8 cellular contexts compared by ENCODE assay signal in the genomic region with DNA sequence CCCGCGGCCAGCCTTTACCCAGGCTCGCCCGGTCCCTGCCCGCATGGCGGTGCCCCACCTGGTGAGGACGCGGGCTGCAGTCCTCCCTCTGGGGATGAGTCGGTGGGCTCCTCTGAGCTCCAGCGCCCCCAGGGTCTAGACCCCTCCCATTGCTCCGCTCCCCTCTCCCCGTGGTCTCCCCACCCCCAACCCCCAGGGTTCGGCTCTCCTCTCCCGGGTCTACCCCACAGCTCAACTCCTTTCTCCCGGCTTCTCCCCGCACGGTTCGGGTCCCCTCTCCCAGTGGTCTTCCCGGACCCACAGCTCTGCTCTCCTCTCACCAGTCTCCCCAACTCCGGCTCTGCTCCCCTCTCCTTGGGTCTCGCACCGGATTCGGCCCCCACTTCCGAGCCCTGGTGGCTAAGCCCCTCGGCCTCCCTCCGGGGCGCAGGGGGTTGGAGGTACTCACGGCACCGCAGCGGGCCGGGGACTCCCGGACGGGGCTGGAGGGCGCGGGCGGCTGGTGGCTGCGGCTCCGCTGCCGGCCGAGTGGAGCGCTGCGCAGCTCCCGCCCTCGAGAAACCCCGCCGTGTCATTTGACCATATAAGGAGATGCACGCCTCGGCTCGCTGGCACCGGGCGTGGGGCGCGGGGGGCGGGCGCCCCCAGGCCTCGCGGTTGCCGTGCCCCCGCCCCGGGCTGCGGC. TPM values are rescaled to one million over a fixed set of nuclear protein-coding genes. Genes with fewer than 3 reads are reported as not detected.
DNase-seq lines count a peak whose midpoint lies in the region; ATAC-seq, FAIRE-seq and TF ChIP-seq lines count a peak whose summit lies in the region.

A gene with protein sequence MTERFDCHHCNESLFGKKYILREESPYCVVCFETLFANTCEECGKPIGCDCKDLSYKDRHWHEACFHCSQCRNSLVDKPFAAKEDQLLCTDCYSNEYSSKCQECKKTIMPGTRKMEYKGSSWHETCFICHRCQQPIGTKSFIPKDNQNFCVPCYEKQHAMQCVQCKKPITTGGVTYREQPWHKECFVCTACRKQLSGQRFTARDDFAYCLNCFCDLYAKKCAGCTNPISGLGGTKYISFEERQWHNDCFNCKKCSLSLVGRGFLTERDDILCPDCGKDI (minus strand): TSS at position 530 of the 685 bp plus-strand sequence. CDS start 12,535 bp downstream, outside the sequence.

- H3K27me3 ChIP-seq in NT2/D1 (ENCODE audit: insufficient read depth, insufficient read length) = peaks cover 13% of the 10 kb centered on the region

- no peaks in the 10 kb centered on the region for H3K36me3 Mint-ChIP-seq in CD14-positive monocyte
- no peaks in the 10 kb centered on the region for H3K36me3 Mint-ChIP-seq in stimulated activated effector memory CD8-positive, alpha-beta T cell treated with anti-CD3 and anti-CD28 coated beads, Interleukin-12 subunit alpha, Interleukin-12 subunit beta, amount 100 ng/mL, for 72 hours

- no peak for FAIRE-seq in GM19239 (lab: Jason Lieb, UNC)

- H3K4me1 Mint-ChIP-seq in CD14-positive monocyte = peaks cover 10% of the 10 kb centered on the region
- H3K4me1 Mint-ChIP-seq in stimulated activated effector memory CD8-positive, alpha-beta T cell treated with anti-CD3 and anti-CD28 coated beads, Interleukin-12 subunit alpha, Interleukin-12 subunit beta, amount 100 ng/mL, for 72 hours = peaks cover 6% of the 10 kb centered on the region

- peak within 1 kb of the TSS; percentile 97 for H3K9ac ChIP-seq in NT2/D1 (ENCODE audit: insufficient read length, low read depth)

- H3K27me3 Mint-ChIP-seq in CD14-positive monocyte (ENCODE audit: low read depth in 3 of 3) = peaks cover 41 to 57% (median 42%) of the 10 kb centered on the region in 3 donors

- DNase-seq in CD14-positive monocyte (ENCODE audit: low spot score) (peak; percentile 53), GM19239 (ENCODE audit: insufficient read length, low spot score) (peak; percentile 79), NT2/D1 (ENCODE audit: low read depth, low spot score) (peak; percentile 81), myocyte (ENCODE audit: low read depth) (peak; percentile 81)
- peak; percentile 76 for DNase-seq in activated T-cell treated with anti-CD3 and anti-CD28 coated beads, Interleukin-2, amount 50 U/mL, for 1 hour
- peak; percentile 32 to 74 for DNase-seq in stimulated activated effector memory CD8-positive, alpha-beta T cell treated with anti-CD3 and anti-CD28 coated beads, Interleukin-12 subunit alpha, Interleukin-12 subunit beta, amount 100 ng/mL, for 72 hours (ENCODE audit: low spot score in 2 of 2)

- peak; percentile 53 for TF ChIP-seq CTCF in CD14-positive monocyte (IDR thresholded peaks at IDR 0.05)

- H3K4me3 ChIP-seq in NT2/D1 (ENCODE audit: insufficient read length, low read depth) = peak within 1 kb of the TSS; percentile 92

- ATAC-seq in HG03378 (IDR thresholded peaks at IDR 0.05; ENCODE audit: unreplicated experiment) (peak; percentile 89), esophagus mucosa (peak; percentile 79)
- peak; percentile 93 for ATAC-seq in stimulated activated effector memory CD8-positive, alpha-beta T cell treated with anti-CD3 and anti-CD28 coated beads, Interleukin-12 subunit alpha, Interleukin-12 subunit beta, amount 100 ng/mL, for 72 hours

- H3K36me3 ChIP-seq in NT2/D1 (ENCODE audit: insufficient read depth, insufficient read length, low read length) = peaks cover 25% of the 10 kb centered on the region

- intact Hi-C loops in CD14-positive monocyte (cut with micrococcal nuclease) = no loop called here

- peaks cover 7% of the 10 kb centered on the region; the same call in 1 of the 2 replicates for H3K9me3 ChIP-seq in NT2/D1 (ENCODE audit: insufficient read depth, low read length)

- H3K4me1 ChIP-seq in NT2/D1 (ENCODE audit: insufficient read depth, insufficient read length) = peaks cover 2% of the 10 kb centered on the region

- H3K4me3 Mint-ChIP-seq in CD14-positive monocyte = peak within 1 kb of the TSS; percentile 56 to 83
- peak within 1 kb of the TSS; percentile 65 for H3K4me3 Mint-ChIP-seq in stimulated activated effector memory CD8-positive, alpha-beta T cell treated with anti-CD3 and anti-CD28 coated beads, Interleukin-12 subunit alpha, Interleukin-12 subunit beta, amount 100 ng/mL, for 72 hours

- H3K9me3 Mint-ChIP-seq in CD14-positive monocyte = peaks cover 0 to 9% (median 3%) of the 10 kb centered on the region in 7 donors
- H3K9me3 Mint-ChIP-seq in stimulated activated effector memory CD8-positive, alpha-beta T cell treated with anti-CD3 and anti-CD28 coated beads, Interleukin-12 subunit alpha, Interleukin-12 subunit beta, amount 100 ng/mL, for 72 hours = no peaks in the 10 kb centered on the region

- H3K27ac Mint-ChIP-seq in CD14-positive monocyte = no peak within 1 kb of the TSS
- H3K27ac Mint-ChIP-seq in stimulated activated effector memory CD8-positive, alpha-beta T cell treated with anti-CD3 and anti-CD28 coated beads, Interleukin-12 subunit alpha, Interleukin-12 subunit beta, amount 100 ng/mL, for 72 hours = no peak within 1 kb of the TSS

RNA-seq across cellular contexts. Expression of the gene that starts here (rescaled TPM):
- under 1 TPM; 0.03 TPM for polyA plus RNA-seq in CD14-positive monocyte
- 39.0 TPM for total RNA-seq in esophagus mucosa
- 42.0 and 47.4 TPM in 2 replicates for total RNA-seq in myocyte
- 230 TPM for polyA plus RNA-seq in myocyte (2012)

Comparison
In these comparisons a context has a peak if more than half of its experiments do, and no peak if none do; other contexts are left out.
1. Peak in every context shown above with its lines: DNase-seq, ATAC-seq and H3K4me3 ChIP-seq.
2. Peak in DNase-seq in CD14-positive monocyte; RNA of the gene not detected or under 1 TPM.